10 cellular contexts compared by ENCODE assay signal in the genomic region with DNA sequence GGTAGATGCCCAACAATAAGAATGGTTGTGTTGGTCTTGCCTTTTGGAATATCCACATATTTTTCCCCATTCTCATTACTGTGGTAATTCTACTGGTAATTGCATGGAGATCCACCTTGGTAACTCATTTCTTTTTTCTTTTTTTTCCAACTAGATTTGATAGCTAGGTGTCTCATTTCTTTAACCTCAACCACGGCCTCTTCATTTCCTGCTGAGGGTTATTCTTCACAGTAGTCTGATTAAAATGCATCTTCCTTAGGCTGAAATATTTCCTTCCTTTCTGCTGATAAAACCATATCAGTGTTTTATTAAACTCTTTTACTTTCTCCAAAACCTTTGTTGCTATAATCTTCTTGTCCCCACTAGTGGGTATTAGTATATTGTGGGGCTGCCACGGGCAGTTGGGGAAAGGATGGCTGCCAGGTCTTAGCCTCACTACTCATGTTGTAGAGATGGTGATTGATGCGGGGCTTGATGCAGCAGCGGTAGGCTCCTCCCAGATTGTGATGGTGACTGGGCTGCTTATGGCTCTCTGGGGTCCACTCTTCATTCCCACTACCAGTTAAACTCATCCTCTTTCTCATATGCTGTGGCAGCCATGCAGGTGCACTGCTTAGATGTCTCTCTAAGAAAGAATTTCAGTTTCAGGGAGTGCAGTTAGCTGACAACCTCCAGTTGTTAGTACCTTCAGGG. TPM values are rescaled to one million over a fixed set of nuclear protein-coding genes. Genes with fewer than 3 reads are reported as not detected.
DNase-seq lines count a peak whose midpoint lies in the region; ATAC-seq and TF ChIP-seq lines count a peak whose summit lies in the region.
"Had no signal": no experiment of that assay in that cellular context is flagged by ENCODE, and none has a peak within 500 bp of the region (broad histone marks: within the 10 kb centered on the region; RNA-seq: fewer than 3 reads in every experiment).

No MANE protein-coding gene starts in this region.

- intact Hi-C loops in left colon (cut with DNase I, micrococcal nuclease), result no loop called here

- H3K4me3 Mint-ChIP-seq in memory B cell, result no peak overlapping the region

- H3K36me3 Mint-ChIP-seq in memory B cell, result peaks cover 5% of the 10 kb centered on the region

- DNase-seq in memory B cell (ENCODE audit: low spot score in 2 of 2) (no peak), SK-N-DZ (ENCODE audit: low spot score) (no peak), NCI-H226 (no peak), left colon (no peak), HEK293T (ENCODE audit: extremely low spot score) (no peak)
- DNase-seq: NCI-H2081 treated with DMSO at 0.1 percent for 48 hours, tibial artery had no signal

- no peaks in the 10 kb centered on the region for H3K9me3 Mint-ChIP-seq in memory B cell

- ATAC-seq in GM18873 (IDR thresholded peaks at IDR 0.05; ENCODE audit: low FRiP score, unreplicated experiment), result peak; percentile 58
- ATAC-seq in GM21717 (IDR thresholded peaks at IDR 0.05; ENCODE audit: unreplicated experiment), result peak; percentile 68
- ATAC-seq in HG03565 (IDR thresholded peaks at IDR 0.05; ENCODE audit: unreplicated experiment), result peak; percentile 45
- ATAC-seq in memory B cell (ENCODE audit: low read depth), result no peak
- ATAC-seq in left colon, result no peak

- POLR2A ChIA-PET in HEK293T (lab: Yijun Ruan, JAX), result no interaction called here

- CTCF ChIA-PET in HEK293T (lab: Yijun Ruan, JAX), result no interaction called here

- H3K4me1 Mint-ChIP-seq in memory B cell, result peaks cover 36% of the 10 kb centered on the region

- H3K27me3 Mint-ChIP-seq in memory B cell, result no peaks in the 10 kb centered on the region

- H3K27ac Mint-ChIP-seq in memory B cell, result peak overlapping the region; percentile 59

TF ChIP-seq in HEK293T, 16 proteins besides CTCF, POLR2A, EP300 and RAD21:
- no peak for TF ChIP-seq LEF1 (IDR thresholded peaks at IDR 0.05; ENCODE audit: borderline replicate concordance)

RNA-seq across cellular contexts. Expression of a gene that starts 35.9 kb away (rescaled TPM):
- polyA plus RNA-seq in SK-N-DZ (2014; cell fraction: cytosol; rRNA removed), result 57.3 and 70.3 TPM in 2 replicates
- polyA plus RNA-seq in SK-N-DZ (2014; cell fraction: nucleus; rRNA removed), result 38.8 and 78.1 TPM in 2 replicates
- total RNA-seq in left colon, result 10 to 100 TPM; 30.6 to 46.9 TPM

Comparison
In these comparisons a context has a peak if more than half of its experiments do, and no peak if none do; other contexts are left out.
1. ATAC-seq: peak in GM18873 (single experiment), GM21717 (single experiment) and HG03565 (single experiment); none in memory B cell (single experiment) and left colon (single experiment).